12 cellular contexts compared by ENCODE assay signal in genomic region chr19:13506550-13506878, GRCh38. TPM values are rescaled to one million over a fixed set of nuclear protein-coding genes. Genes with fewer than 3 reads are reported as not detected.
DNase-seq lines count a peak whose midpoint lies in the region; TF ChIP-seq lines count a peak whose summit lies in the region.
"Had no signal": no experiment of that assay in that cellular context is flagged by ENCODE, and none has a peak within 500 bp of the region (broad histone marks: within the 10 kb centered on the region; RNA-seq: fewer than 3 reads in every experiment).

No MANE protein-coding gene starts in this region.

- H3K27me3 ChIP-seq in HUES48 (ENCODE audit: control insufficient read depth, insufficient read depth, low read length) (peaks cover 39% of the 10 kb centered on the region), trophoblast cell (ENCODE audit: insufficient read depth, low read length) (peaks cover 35% of the 10 kb centered on the region), MG63 (peaks cover 90% of the 10 kb centered on the region)

- H4K12ac ChIP-seq in trophoblast cell (ENCODE audit: low read depth, low read length), result no peak overlapping the region

- no CpG with 5 or more reads among the region's 15 CpGs for WGBS in trophoblast cell (ENCODE audit: extremely low coverage, insufficient coverage, insufficient read length)

- 0 out of 2 replicates have a peak, but pooled peaks cover 5% of the 10 kb centered on the region for H3K36me3 ChIP-seq in HUES48 (ENCODE audit: control insufficient read depth, insufficient read depth, low read length)
- H3K36me3 ChIP-seq in trophoblast cell (ENCODE audit: control insufficient read depth in 1 of 2, insufficient read depth in 2 of 2, low read length in 2 of 2), result no peaks in the 10 kb centered on the region
- H3K36me3 ChIP-seq in MG63, result no peaks in the 10 kb centered on the region

- no peak overlapping the region for H2BK120ac ChIP-seq in trophoblast cell (ENCODE audit: insufficient read depth, low read length, poor library complexity)

- no peak overlapping the region for H2AFZ ChIP-seq in trophoblast cell (ENCODE audit: insufficient read depth, low read length, poor library complexity)

- DNase-seq in AG08396 (ENCODE audit: low spot score) (peak; percentile 28), fibroblast of the aortic adventitia (ENCODE audit: low read depth) (peak; percentile 46), trophoblast cell (no peak), MG63 (no peak), NCI-H510A (lab: John Stamatoyannopoulos, UW) (no peak), NCI-H187 treated with DMSO at 0.1 percent for 48 hours (lab: John Stamatoyannopoulos, UW) (no peak), NCI-H446 treated with DMSO at 0.1 percent for 48 hours (lab: John Stamatoyannopoulos, UW) (no peak)
- DNase-seq: effector memory CD4-positive, alpha-beta T cell; MV-4-11; NCI-H524 had no signal

- no peak overlapping the region for H2AK5ac ChIP-seq in trophoblast cell (ENCODE audit: low read length)

- H3K23ac ChIP-seq in trophoblast cell (ENCODE audit: low read length), result no peak overlapping the region

- H3K4me1 ChIP-seq in HUES48 (ENCODE audit: control insufficient read depth, insufficient read depth, low read length) (peaks cover 6% of the 10 kb centered on the region; the same call in 1 of the 2 replicates), trophoblast cell (ENCODE audit: control insufficient read depth in 1 of 2, insufficient read depth in 2 of 2, low read length in 2 of 2) (peaks cover 3 to 4% of the 10 kb centered on the region in 2 experiments)

- no peak overlapping the region for H3K4ac ChIP-seq in trophoblast cell (ENCODE audit: low read depth, low read length)

- H3K27ac ChIP-seq in HUES48 (ENCODE audit: low read depth, low read length) (no peak overlapping the region), trophoblast cell (ENCODE audit: low read depth, low read length) (no peak overlapping the region)

- H3K79me1 ChIP-seq in trophoblast cell (ENCODE audit: low read length), result no peaks in the 10 kb centered on the region

- no peak overlapping the region for H2BK12ac ChIP-seq in trophoblast cell (ENCODE audit: low read length)

- H4K8ac ChIP-seq in trophoblast cell (ENCODE audit: low read depth, low read length), result no peak overlapping the region

- H3K18ac ChIP-seq in trophoblast cell (ENCODE audit: low read length), result no peak overlapping the region

- H3K14ac ChIP-seq in trophoblast cell (ENCODE audit: low read length), result no peak overlapping the region

- no peak for TF ChIP-seq CTCF in fibroblast of the aortic adventitia (IDR thresholded peaks at IDR 0.05; ENCODE audit: insufficient read depth, low read length)

- H4K91ac ChIP-seq in trophoblast cell (ENCODE audit: low read depth, low read length), result no peak overlapping the region

- H3K9me3 ChIP-seq in HUES48 (ENCODE audit: control insufficient read depth, insufficient read depth, low read length), result no peaks in the 10 kb centered on the region
- peaks cover 2% of the 10 kb centered on the region for H3K9me3 ChIP-seq in trophoblast cell (ENCODE audit: insufficient read depth, low read depth, low read length)
- peaks cover 3% of the 10 kb centered on the region; the same call in 1 of the 2 replicates for H3K9me3 ChIP-seq in MG63

- H3K9ac ChIP-seq in HUES48 (ENCODE audit: low read depth, low read length) (no peak overlapping the region), trophoblast cell (ENCODE audit: low read length) (no peak overlapping the region)

- H2BK5ac ChIP-seq in trophoblast cell (ENCODE audit: low read depth, low read length, poor library complexity), result no peak overlapping the region

- peak overlapping the region; percentile 43 for H3K4me2 ChIP-seq in trophoblast cell (ENCODE audit: low read length)

- peak overlapping the region; percentile 56 for H3K4me3 ChIP-seq in HUES48 (ENCODE audit: low read depth, low read length)
- H3K4me3 ChIP-seq in fibroblast of the aortic adventitia (ENCODE audit: low read depth, low read length), result peak overlapping the region; percentile 62
- no peak overlapping the region for H3K4me3 ChIP-seq in trophoblast cell (ENCODE audit: low read depth, low read length)
- H3K4me3 ChIP-seq in MG63, result no peak overlapping the region

- no peaks in the 10 kb centered on the region for H3K79me2 ChIP-seq in trophoblast cell (ENCODE audit: control insufficient read depth, insufficient read depth, low read length, poor library complexity)

RNA-seq across cellular contexts. Expression of gene CACNA1A, which starts 0.2 kb away (rescaled TPM):
- 13.7 and 42.8 TPM in 2 replicates for total RNA-seq in fibroblast of the aortic adventitia (ENCODE audit: low replicate concordance)
- polyA plus RNA-seq in trophoblast cell (2013), result 0.10 TPM in 2 replicates
- total RNA-seq in MG63 (2014; rRNA removed; shearing (Covaris generic); ENCODE audit: low replicate concordance), result 0.56 and 3.2 TPM in 2 replicates
- polyA plus RNA-seq: CD8-positive, alpha-beta memory T cell had no signal

Comparison
In these comparisons a context has a peak if more than half of its experiments do, and no peak if none do; other contexts are left out.
1. DNase-seq: peak in AG08396 (single experiment) and fibroblast of the aortic adventitia (single experiment); none in trophoblast cell (0 of 2), MG63 (single experiment), NCI-H510A (single experiment), NCI-H187 treated with DMSO at 0.1 percent for 48 hours (single experiment) and NCI-H446 treated with DMSO at 0.1 percent for 48 hours (single experiment).
2. H3K4me3 ChIP-seq: peak in HUES48 (single experiment) and fibroblast of the aortic adventitia (single experiment); none in trophoblast cell (single experiment) and MG63 (single experiment).